9 cellular contexts compared by ENCODE assay signal in genomic region chr10:7406712-7407333, GRCh38. TPM values are rescaled to one million over a fixed set of nuclear protein-coding genes. Genes with fewer than 3 reads are reported as not detected.
DNase-seq lines count a peak whose midpoint lies in the region; ATAC-seq and TF ChIP-seq lines count a peak whose summit lies in the region.
"Had no signal": no experiment of that assay in that cellular context is flagged by ENCODE, and none has a peak within 500 bp of the region (broad histone marks: within the 10 kb centered on the region; RNA-seq: fewer than 3 reads in every experiment).

No MANE protein-coding gene starts in this region.

- peak overlapping the region; percentile 46 for H3K27ac Mint-ChIP-seq in activated naive CD4-positive, alpha-beta T cell treated with anti-CD3 and anti-CD28 coated beads for 36 hours

- TF ChIP-seq CTCF in coronary artery (IDR thresholded peaks at IDR 0.05) (no peak), tibial nerve (IDR thresholded peaks at IDR 0.05) (no peak)

- H3K27me3 ChIP-seq in mononuclear cell (ENCODE audit: insufficient read depth, low read length) (peaks cover 3% of the 10 kb centered on the region), tibial nerve (peaks cover 0 to 7% of the 10 kb centered on the region in 2 donors), SJCRH30 (no peaks in the 10 kb centered on the region)

- intact Hi-C loops in activated naive CD4-positive, alpha-beta T cell treated with anti-CD3 and anti-CD28 coated beads for 36 hours (cut with micrococcal nuclease): no loop called here

- H3K9me3 Mint-ChIP-seq in activated naive CD4-positive, alpha-beta T cell treated with anti-CD3 and anti-CD28 coated beads for 36 hours: no peaks in the 10 kb centered on the region

- no peak for TF ChIP-seq EP300 in tibial nerve (IDR thresholded peaks at IDR 0.05)

- H3K36me3 ChIP-seq in tibial nerve (no peaks in the 10 kb centered on the region), SJCRH30 (no peaks in the 10 kb centered on the region)

- H3K27ac ChIP-seq in coronary artery: peak overlapping the region in 1 of 2 donors; percentile 62
- H3K27ac ChIP-seq in tibial nerve: peak overlapping the region; percentile 53 to 87 (median 74)
- H3K27ac ChIP-seq in SJCRH30: no peak overlapping the region

- peak overlapping the region; percentile 97 for H3K4me3 Mint-ChIP-seq in activated naive CD4-positive, alpha-beta T cell treated with anti-CD3 and anti-CD28 coated beads for 36 hours

- H3K27me3 Mint-ChIP-seq in activated naive CD4-positive, alpha-beta T cell treated with anti-CD3 and anti-CD28 coated beads for 36 hours (ENCODE audit: low read depth): peaks cover under 1% of the 10 kb centered on the region

- H3K4me3 ChIP-seq in coronary artery (peak overlapping the region; percentile 78), mononuclear cell (ENCODE audit: low read length) (peak overlapping the region; percentile 74), tibial nerve (peak overlapping the region; percentile 53 to 82 (median 72)), SJCRH30 (no peak overlapping the region)

- in situ Hi-C loops in G401 (cut with HindIII; ENCODE audit: low sequenced_read_pairs): no loop called here

- TF ChIP-seq POLR2A in tibial nerve (IDR thresholded peaks at IDR 0.05): no peak

- CTCF ChIA-PET in activated naive CD4-positive, alpha-beta T cell treated with anti-CD3 and anti-CD28 coated beads for 36 hours (lab: Charles Lee): no interaction called here

- H3K4me1 ChIP-seq in mononuclear cell (ENCODE audit: insufficient read depth, low read length) (peaks cover 37% of the 10 kb centered on the region), tibial nerve (peaks cover 0 to 40% (median 4%) of the 10 kb centered on the region in 4 donors), SJCRH30 (no peaks in the 10 kb centered on the region)

- WGBS in tibial nerve, 2 donors: 69 to 76% methylated on average over 14 of the region's 14 CpGs

- no peak for DNase-seq in activated naive CD4-positive, alpha-beta T cell treated with anti-CD3 and anti-CD28 coated beads for 36 hours
- no peak for DNase-seq in activated naive CD4-positive, alpha-beta T cell treated with Interleukin-2 at 50 U/mL for 16 hours
- no peak for DNase-seq in coronary artery (ENCODE audit: low spot score)
- no peak for DNase-seq in tibial nerve (ENCODE audit: low spot score in 2 of 2)
- no peak for DNase-seq in SJCRH30
- no peak for DNase-seq in G401 (ENCODE audit: low spot score)
- DNase-seq: stimulated activated CD4-positive, alpha-beta T cell treated with anti-CD3 and anti-CD28 coated beads, Interleukin-2, amount 100 ng/mL, for 48 hours had no signal

- no peak for ATAC-seq in GM21390 (IDR thresholded peaks at IDR 0.05; ENCODE audit: unreplicated experiment)

- peaks cover 7% of the 10 kb centered on the region for H3K36me3 Mint-ChIP-seq in activated naive CD4-positive, alpha-beta T cell treated with anti-CD3 and anti-CD28 coated beads for 36 hours (ENCODE audit: low read depth)

- H3K4me1 Mint-ChIP-seq in activated naive CD4-positive, alpha-beta T cell treated with anti-CD3 and anti-CD28 coated beads for 36 hours (ENCODE audit: low read depth): peaks cover 50% of the 10 kb centered on the region

- H3K9me3 ChIP-seq in mononuclear cell (ENCODE audit: low read depth, low read length) (no peaks in the 10 kb centered on the region), tibial nerve (no peaks in the 10 kb centered on the region), SJCRH30 (replicated peaks) (no peaks in the 10 kb centered on the region)

RNA-seq across cellular contexts. Expression of gene SFMBT2, which starts 4.0 kb away (rescaled TPM):
- 10 to 100 TPM; 20.0 to 21.5 TPM for total RNA-seq in activated naive CD4-positive, alpha-beta T cell treated with anti-CD3 and anti-CD28 coated beads for 36 hours
- 22.8 TPM for total RNA-seq in mononuclear cell
- total RNA-seq in tibial nerve: 10 to 100 TPM; 10.2 to 24.0 (median 15.4) TPM
- 7.4 and 8.2 TPM in 2 replicates for total RNA-seq in SJCRH30 (2014; rRNA removed; shearing (Covaris generic))
- total RNA-seq in G401 (2014; rRNA removed; shearing (Covaris generic)): 0.06 TPM in 1 of 2 replicates, not detected in the other
